ENCODE assay signal across 24 cellular contexts in the genomic region with DNA sequence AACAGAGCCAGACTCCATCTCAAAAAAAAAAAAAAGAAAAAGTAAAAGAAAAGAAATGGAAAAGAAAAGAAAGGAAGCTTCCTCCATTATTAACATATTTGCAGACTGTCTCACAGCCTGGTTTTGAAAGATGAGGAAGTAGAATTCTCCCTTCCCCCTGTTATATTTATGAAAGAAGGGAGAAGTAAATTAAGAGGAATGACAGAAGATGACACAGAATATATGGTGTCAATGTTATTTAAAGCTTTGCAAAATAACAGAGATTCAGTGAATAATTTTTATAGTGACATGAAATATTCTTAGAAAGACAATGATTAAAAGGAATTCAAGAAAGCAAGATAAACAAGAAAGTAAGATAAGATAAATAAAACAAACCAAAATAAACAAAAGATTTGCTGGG.
"Had no signal": no experiment of that assay in that cellular context is flagged by ENCODE, and none has a peak within 500 bp of the region (broad histone marks: within the 10 kb centered on the region; RNA-seq: fewer than 3 reads in every experiment).

No MANE protein-coding gene starts in this region.

- H3K36me3 ChIP-seq: breast epithelium, colonic mucosa, right lobe of liver, transverse colon had no signal

- DNase-seq: activated CD4-positive, alpha-beta memory T cell treated with anti-CD3 and anti-CD28 coated beads, Interleukin-2, amount 10 ng/mL, durations not matched to agents 7 days and 5 days; activated CD4-positive, alpha-beta T cell treated with anti-CD3 and anti-CD28 coated beads for 48 hours; activated effector memory CD4-positive, alpha-beta T cell treated with Interleukin-2 at 50 U/mL for 16 hours; activated naive CD4-positive, alpha-beta T cell treated with anti-CD3 and anti-CD28 coated beads for 36 hours; activated naive CD8-positive, alpha-beta T cell treated with anti-CD3 and anti-CD28 coated beads, Interleukin-2, amount 10 ng/mL, durations not matched to agents 7 days and 5 days; activated T-cell treated with anti-CD3 and anti-CD28 coated beads, Interleukin-2, amount 50 U/mL, for 72 hours; amniotic stem cell; colonic mucosa; dorsolateral prefrontal cortex; effector memory CD8-positive, alpha-beta T cell; foreskin melanocyte; kidney; naive thymus-derived CD4-positive, alpha-beta T cell; occipital lobe; right lobe of liver; stimulated activated CD4-positive, alpha-beta T cell treated with anti-CD3 and anti-CD28 coated beads, Interleukin-1b, Interleukin-23, amount 100 ng/mL, for 48 hours; stimulated activated naive CD8-positive, alpha-beta T cell treated with anti-CD3 and anti-CD28 coated beads, Interleukin-15, amount 100 ng/mL, for 72 hours; transverse colon had no signal

- H3K4me1 ChIP-seq: breast epithelium, colonic mucosa, right lobe of liver, transverse colon had no signal

- H3K27me3 ChIP-seq: breast epithelium, colonic mucosa, dorsolateral prefrontal cortex, right lobe of liver, transverse colon had no signal

- H3K36me3 Mint-ChIP-seq: activated naive CD8-positive, alpha-beta T cell treated with anti-CD3 and anti-CD28 coated beads, Interleukin-2, amount 10 ng/mL, durations not matched to agents 7 days and 5 days; naive thymus-derived CD4-positive, alpha-beta T cell had no signal

- H3K27ac Mint-ChIP-seq: activated CD4-positive, alpha-beta memory T cell treated with anti-CD3 and anti-CD28 coated beads, Interleukin-2, amount 10 ng/mL, durations not matched to agents 7 days and 5 days; activated naive CD4-positive, alpha-beta T cell treated with anti-CD3 and anti-CD28 coated beads for 36 hours; activated naive CD8-positive, alpha-beta T cell treated with anti-CD3 and anti-CD28 coated beads, Interleukin-2, amount 10 ng/mL, durations not matched to agents 7 days and 5 days; activated T-cell treated with anti-CD3 and anti-CD28 coated beads, Interleukin-2, amount 50 U/mL, for 72 hours; effector memory CD8-positive, alpha-beta T cell; naive thymus-derived CD4-positive, alpha-beta T cell; stimulated activated effector memory CD8-positive, alpha-beta T cell treated with anti-CD3 and anti-CD28 coated beads, Interleukin-12 subunit alpha, Interleukin-12 subunit beta, amount 100 ng/mL, for 72 hours; stimulated activated naive CD8-positive, alpha-beta T cell treated with anti-CD3 and anti-CD28 coated beads, Interleukin-15, amount 100 ng/mL, for 72 hours had no signal

- ATAC-seq: activated T-cell treated with anti-CD3 and anti-CD28 coated beads, Interleukin-2, amount 50 U/mL, for 72 hours; effector memory CD8-positive, alpha-beta T cell; esophagus mucosa; naive thymus-derived CD4-positive, alpha-beta T cell; right lobe of liver; stimulated activated effector memory CD8-positive, alpha-beta T cell treated with anti-CD3 and anti-CD28 coated beads, Interleukin-12 subunit alpha, Interleukin-12 subunit beta, amount 100 ng/mL, for 72 hours; stimulated activated naive CD8-positive, alpha-beta T cell treated with anti-CD3 and anti-CD28 coated beads, Interleukin-15, amount 100 ng/mL, for 72 hours had no signal

- H3K4me3 Mint-ChIP-seq: activated CD4-positive, alpha-beta memory T cell treated with anti-CD3 and anti-CD28 coated beads, Interleukin-2, amount 10 ng/mL, durations not matched to agents 7 days and 5 days; activated naive CD4-positive, alpha-beta T cell treated with anti-CD3 and anti-CD28 coated beads for 36 hours; activated naive CD8-positive, alpha-beta T cell treated with anti-CD3 and anti-CD28 coated beads, Interleukin-2, amount 10 ng/mL, durations not matched to agents 7 days and 5 days; activated T-cell treated with anti-CD3 and anti-CD28 coated beads, Interleukin-2, amount 50 U/mL, for 72 hours; effector memory CD8-positive, alpha-beta T cell; naive thymus-derived CD4-positive, alpha-beta T cell; neural crest cell; stimulated activated effector memory CD8-positive, alpha-beta T cell treated with anti-CD3 and anti-CD28 coated beads, Interleukin-12 subunit alpha, Interleukin-12 subunit beta, amount 100 ng/mL, for 72 hours; stimulated activated naive CD8-positive, alpha-beta T cell treated with anti-CD3 and anti-CD28 coated beads, Interleukin-15, amount 100 ng/mL, for 72 hours had no signal

- H3K27ac ChIP-seq: breast epithelium, colonic mucosa, dorsolateral prefrontal cortex, right lobe of liver, skin epidermis, transverse colon had no signal

- H3K9me3 ChIP-seq: breast epithelium, colonic mucosa, right lobe of liver, transverse colon had no signal

- H3K4me3 ChIP-seq: breast epithelium, colonic mucosa, dorsolateral prefrontal cortex, lung, right lobe of liver, skin epidermis, transverse colon had no signal

- H3K27me3 Mint-ChIP-seq: effector memory CD8-positive, alpha-beta T cell; stimulated activated naive CD8-positive, alpha-beta T cell treated with anti-CD3 and anti-CD28 coated beads, Interleukin-15, amount 100 ng/mL, for 72 hours had no signal

- H3K9me3 Mint-ChIP-seq: activated CD4-positive, alpha-beta memory T cell treated with anti-CD3 and anti-CD28 coated beads, Interleukin-2, amount 10 ng/mL, durations not matched to agents 7 days and 5 days; activated naive CD4-positive, alpha-beta T cell treated with anti-CD3 and anti-CD28 coated beads for 36 hours; activated naive CD8-positive, alpha-beta T cell treated with anti-CD3 and anti-CD28 coated beads, Interleukin-2, amount 10 ng/mL, durations not matched to agents 7 days and 5 days; activated T-cell treated with anti-CD3 and anti-CD28 coated beads, Interleukin-2, amount 50 U/mL, for 72 hours; effector memory CD8-positive, alpha-beta T cell; naive thymus-derived CD4-positive, alpha-beta T cell; neural crest cell; stimulated activated effector memory CD8-positive, alpha-beta T cell treated with anti-CD3 and anti-CD28 coated beads, Interleukin-12 subunit alpha, Interleukin-12 subunit beta, amount 100 ng/mL, for 72 hours; stimulated activated naive CD8-positive, alpha-beta T cell treated with anti-CD3 and anti-CD28 coated beads, Interleukin-15, amount 100 ng/mL, for 72 hours had no signal
